In the genomic region with DNA sequence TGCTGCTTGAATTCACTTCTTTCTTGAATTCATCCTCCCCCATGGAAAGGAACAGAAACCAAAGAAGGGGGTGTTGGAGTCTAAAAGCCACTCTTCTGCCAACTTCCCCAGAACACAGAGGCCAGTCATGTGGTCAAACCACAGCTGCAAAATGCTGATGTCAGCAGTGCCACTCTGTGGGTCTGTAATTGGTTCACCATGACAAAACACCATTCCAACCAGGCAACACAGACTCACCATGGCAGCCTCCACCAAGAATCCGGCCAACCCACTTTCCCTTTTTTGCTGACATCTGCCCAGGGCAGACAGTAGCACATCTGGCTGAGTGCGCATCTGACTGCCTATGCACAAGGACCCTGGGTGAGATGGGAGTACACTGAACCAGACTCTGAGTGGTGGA, we compare ENCODE assay signal across 10 cellular contexts. TPM values are rescaled to one million over a fixed set of nuclear protein-coding genes. Genes with fewer than 3 reads are reported as not detected.
DNase-seq lines count a peak whose midpoint lies in the region; ATAC-seq and TF ChIP-seq lines count a peak whose summit lies in the region.
"Had no signal": no experiment of that assay in that cellular context is flagged by ENCODE, and none has a peak within 500 bp of the region (broad histone marks: within the 10 kb centered on the region; RNA-seq: fewer than 3 reads in every experiment).

No MANE protein-coding gene starts in this region.

- no peaks in the 10 kb centered on the region for H3K9me3 Mint-ChIP-seq in activated T-cell treated with anti-CD3 and anti-CD28 coated beads, Interleukin-2, amount 50 U/mL, for 72 hours
- no peaks in the 10 kb centered on the region for H3K9me3 Mint-ChIP-seq in glutamatergic neuron (ENCODE audit: unreplicated experiment)

- peak overlapping the region; percentile 71 for H3K27ac Mint-ChIP-seq in activated T-cell treated with anti-CD3 and anti-CD28 coated beads, Interleukin-2, amount 50 U/mL, for 72 hours
- no peak overlapping the region for H3K27ac Mint-ChIP-seq in glutamatergic neuron (ENCODE audit: unreplicated experiment)

- H3K27me3 Mint-ChIP-seq in activated T-cell treated with anti-CD3 and anti-CD28 coated beads, Interleukin-2, amount 50 U/mL, for 72 hours (ENCODE audit: low read depth): no peaks in the 10 kb centered on the region
- no peaks in the 10 kb centered on the region for H3K27me3 Mint-ChIP-seq in glutamatergic neuron (ENCODE audit: unreplicated experiment)

- H3K4me1 Mint-ChIP-seq in activated T-cell treated with anti-CD3 and anti-CD28 coated beads, Interleukin-2, amount 50 U/mL, for 72 hours (ENCODE audit: low read depth): peaks cover 85% of the 10 kb centered on the region
- peaks cover 58% of the 10 kb centered on the region for H3K4me1 Mint-ChIP-seq in glutamatergic neuron (ENCODE audit: low read depth, unreplicated experiment)

- peak; percentile 41 for DNase-seq in activated T-cell treated with anti-CD3 and anti-CD28 coated beads for 48 hours (ENCODE audit: low read depth)
- no peak for DNase-seq in activated T-cell treated with anti-CD3 and anti-CD28 coated beads for 4 hours
- DNase-seq in Kasumi-1 (lab: John Stamatoyannopoulos, UW): peak; percentile 56 to 69
- DNase-seq in activated T-cell treated with anti-CD3 and anti-CD28 coated beads, Interleukin-2, amount 50 U/mL, for 72 hours: peak; percentile 56 to 59
- peak; percentile 52 for DNase-seq in iris pigment epithelial cell (ENCODE audit: low read depth)
- peak in 1 of 2 donors; percentile 60 for DNase-seq in upper lobe of left lung
- no peak for DNase-seq in NCI-H187 (lab: John Stamatoyannopoulos, UW)
- no peak for DNase-seq in glutamatergic neuron

- peak overlapping the region in 1 of 4 donors; percentile 40 for H3K27ac ChIP-seq in upper lobe of left lung
- H3K27ac ChIP-seq: C4-2B, pancreas had no signal

- TF ChIP-seq CTCF in upper lobe of left lung (IDR thresholded peaks at IDR 0.05) (no peak), glutamatergic neuron (IDR thresholded peaks at IDR 0.05; ENCODE audit: partially characterized antibody, unreplicated experiment) (no peak)

- peak; percentile 54 to 57 for ATAC-seq in activated T-cell treated with anti-CD3 and anti-CD28 coated beads, Interleukin-2, amount 50 U/mL, for 72 hours (replicated peaks in 1 of 2)
- peak; percentile 59 to 83 for ATAC-seq in upper lobe of left lung (ENCODE audit: low FRiP score in 2 of 2)

- no peak for TF ChIP-seq POLR2A in upper lobe of left lung (IDR thresholded peaks at IDR 0.05)

- 58 to 70% methylated on average over 2 of the region's 2 CpGs for WGBS in upper lobe of left lung, 2 donors

- peaks cover 0 to 3% of the 10 kb centered on the region in 2 donors for H3K36me3 Mint-ChIP-seq in activated T-cell treated with anti-CD3 and anti-CD28 coated beads, Interleukin-2, amount 50 U/mL, for 72 hours (ENCODE audit: insufficient read depth in 2 of 2)
- H3K36me3 Mint-ChIP-seq in glutamatergic neuron (ENCODE audit: unreplicated experiment): no peaks in the 10 kb centered on the region

- H3K4me3 ChIP-seq in upper lobe of left lung: no peak overlapping the region
- H3K4me3 ChIP-seq: pancreas had no signal

- H3K36me3 ChIP-seq in upper lobe of left lung: no peaks in the 10 kb centered on the region
- H3K36me3 ChIP-seq: pancreas had no signal

- peaks cover 6 to 20% (median 13%) of the 10 kb centered on the region in 4 donors for H3K4me1 ChIP-seq in upper lobe of left lung

- no peaks in the 10 kb centered on the region for H3K27me3 ChIP-seq in upper lobe of left lung
- H3K27me3 ChIP-seq: pancreas had no signal

- peak overlapping the region; percentile 49 to 51 for H3K4me3 Mint-ChIP-seq in activated T-cell treated with anti-CD3 and anti-CD28 coated beads, Interleukin-2, amount 50 U/mL, for 72 hours
- H3K4me3 Mint-ChIP-seq in glutamatergic neuron (ENCODE audit: unreplicated experiment): no peak overlapping the region

- TF ChIP-seq EP300 in upper lobe of left lung (IDR thresholded peaks at IDR 0.05): no peak

- H3K9me3 ChIP-seq in upper lobe of left lung: no peaks in the 10 kb centered on the region
- H3K9me3 ChIP-seq: pancreas had no signal

RNA-seq across cellular contexts. Expression of gene OSBPL3, which starts 16.8 kb away (rescaled TPM):
- 10 to 100 TPM; 52.9 to 53.0 TPM for total RNA-seq in activated T-cell treated with anti-CD3 and anti-CD28 coated beads, Interleukin-2, amount 50 U/mL, for 72 hours
- total RNA-seq in upper lobe of left lung (10 to 100 TPM; 17.5 to 55.5 (median 21.7) TPM), glutamatergic neuron (ENCODE audit: unreplicated experiment) (37.5 TPM)

Comparison
In these comparisons a context has a peak if more than half of its experiments do, and no peak if none do; other contexts are left out.
1. DNase-seq: peak in activated T-cell treated with anti-CD3 and anti-CD28 coated beads for 48 hours (single experiment), Kasumi-1 (2 of 2), activated T-cell treated with anti-CD3 and anti-CD28 coated beads, Interleukin-2, amount 50 U/mL, for 72 hours (2 of 2) and iris pigment epithelial cell (single experiment); none in activated T-cell treated with anti-CD3 and anti-CD28 coated beads for 4 hours (single experiment), NCI-H187 (0 of 2) and glutamatergic neuron (single experiment).